Comparison of ENCODE assay signal across 8 cellular contexts in genomic region chr16:67666032-67666537, GRCh38. TPM values are rescaled to one million over a fixed set of nuclear protein-coding genes. Genes with fewer than 3 reads are reported as not detected.
DNase-seq lines count a peak whose midpoint lies in the region; ATAC-seq, FAIRE-seq and TF ChIP-seq lines count a peak whose summit lies in the region.

No MANE protein-coding gene starts in this region.

- H3K27me3 ChIP-seq in brain microvascular endothelial cell (replicated peaks) (no peaks in the 10 kb centered on the region), HepG2 (ENCODE audit: control insufficient read depth in 1 of 2, insufficient read depth in 2 of 2, low read length in 2 of 2) (no peaks in the 10 kb centered on the region; a peak in 1 of 5 replicates), thymus (ENCODE audit: control insufficient read depth, insufficient read depth) (no peaks in the 10 kb centered on the region)

- WGBS in HepG2 (ENCODE audit: low lambda C conversion rate), result 3% methylated on average over 31 of the region's 44 CpGs
- WGBS in thymus, result 3% methylated on average over 44 of the region's 44 CpGs

- H3K4me1 ChIP-seq in HepG2 (ENCODE audit: insufficient read depth, low read length) (peaks cover 38% of the 10 kb centered on the region), thymus (ENCODE audit: control insufficient read depth, insufficient read depth, low read length) (peaks cover 24% of the 10 kb centered on the region)

- TF ChIP-seq POLR2A in HepG2 (IDR thresholded peaks at IDR 0.05; ENCODE audit: insufficient read depth in 1 of 2, low read depth in 2 of 2, low read length in 2 of 2), result 0 out of 4 replicates have a peak, but pooled peaks of 1 of the 2 experiments have one; percentile 21

- FAIRE-seq in HepG2 (lab: Jason Lieb, UNC), result no peak

- H4K20me1 ChIP-seq in HepG2 (ENCODE audit: insufficient read depth, low read length), result no peaks in the 10 kb centered on the region

- CTCF ChIA-PET in HepG2 (lab: Yijun Ruan, JAX; ENCODE audit: low intra/inter-chr PET ratio, low total read pairs), result interaction anchor here (3.0 to 4.2 kb wide), 2 partner anchors 119 to 145 kb away, joined by 20 to 118 read pairs; no protein-coding TSS in a partner anchor

- peak overlapping the region; percentile 98 for H3K4me2 ChIP-seq in HepG2 (ENCODE audit: low read depth, low read length)

- H3K27ac ChIP-seq in brain microvascular endothelial cell, result no peak overlapping the region
- H3K27ac ChIP-seq in HepG2 (ENCODE audit: extremely low read length, insufficient read depth, low read length), result peak overlapping the region; percentile 67
- no peak overlapping the region for H3K27ac ChIP-seq in thymus (ENCODE audit: low read depth)

- H3K79me2 ChIP-seq in HepG2 (ENCODE audit: insufficient read depth, low read length), result no peaks in the 10 kb centered on the region

- TF ChIP-seq CTCF in brain microvascular endothelial cell (IDR thresholded peaks at IDR 0.05; ENCODE audit: low read depth, low read length, missing control alignments) (no peak), HepG2 (CRISPR knock-in tag; IDR thresholded peaks at IDR 0.05) (peak; percentile 44)

- TF ChIP-seq EP300 in HepG2 (IDR thresholded peaks at IDR 0.05; ENCODE audit: low read depth in 2 of 2, low read length in 2 of 2) (no peak), HepG2 (CRISPR knock-in tag; IDR thresholded peaks at IDR 0.05; ENCODE audit: borderline replicate concordance) (no peak)

- H3K9me3 ChIP-seq in HepG2 (ENCODE audit: low read length), result no peaks in the 10 kb centered on the region
- H3K9me3 ChIP-seq in thymus (ENCODE audit: control insufficient read depth), result no peaks in the 10 kb centered on the region

- peak overlapping the region; percentile 76 for H3K9ac ChIP-seq in HepG2 (ENCODE audit: insufficient read depth, low read depth, low read length)

- in situ Hi-C loops in KBM-7 (cut with MboI; ENCODE audit: low pct_unique_long_range_greater_than_20kb, low sequenced_read_pairs), result no loop called here
- in situ Hi-C loops in brain microvascular endothelial cell (cut with HindIII; ENCODE audit: low pct_ligation_motif_present, low sequenced_read_pairs), result no loop called here
- in situ Hi-C loops in HepG2 (cut with HindIII; ENCODE audit: extremely low pct_ligation_motif_present, low pct_unique_long_range_greater_than_20kb), result loop anchor here (5.0 to 10.0 kb wide), 2 partner anchors 141 to 269 kb away; partner anchors contain the start of genes CTRL, PSMB10, RANBP10 and TSNAXIP1

- ATAC-seq in HepG2 (peak; percentile 44), HG02981 (IDR thresholded peaks at IDR 0.05; ENCODE audit: unreplicated experiment) (no peak), HG03196 (IDR thresholded peaks at IDR 0.05; ENCODE audit: unreplicated experiment) (no peak)

- H3K36me3 ChIP-seq in brain microvascular endothelial cell (replicated peaks), result no peaks in the 10 kb centered on the region
- peaks cover 0 to 3% of the 10 kb centered on the region in 2 experiments; a peak in 1 of 5 replicates for H3K36me3 ChIP-seq in HepG2 (replicated peaks in 1 of 2; ENCODE audit: control insufficient read depth in 1 of 2, insufficient read depth in 2 of 2, low read length in 2 of 2)
- peaks cover 15% of the 10 kb centered on the region for H3K36me3 ChIP-seq in thymus (ENCODE audit: control insufficient read depth, insufficient read depth)

- BruUV-seq in HepG2 (replicated peaks; lab: Mats Ljungman, UMichigan), result no TSS peak

- intact Hi-C loops in HepG2 (cut with micrococcal nuclease; ENCODE audit: unreplicated experiment), result no loop called here

- DNase-seq in NCI-H1417 (lab: John Stamatoyannopoulos, UW) (peak in 2 of 3 experiments; percentile 61 to 78), NCI-H1417 treated with DMSO at 0.1 percent for 48 hours (lab: John Stamatoyannopoulos, UW) (no peak), KBM-7 (peak; percentile 38), brain microvascular endothelial cell (no peak), HepG2 (ENCODE audit: low spot score) (peak; percentile 54)

- H3K4me3 ChIP-seq in brain microvascular endothelial cell (ENCODE audit: low read depth, low read length), result peak overlapping the region; percentile 66
- H3K4me3 ChIP-seq in HepG2 (replicated peaks in 1 of 3; ENCODE audit: insufficient read depth in 1 of 3, low read depth in 2 of 3, low read length in 3 of 3), result peak overlapping the region; percentile 77 to 96 (median 88); a peak in 5 of 6 replicates
- peak overlapping the region; percentile 90 for H3K4me3 ChIP-seq in thymus (ENCODE audit: low read length)

- TF ChIP-seq RAD21 in HepG2 (CRISPR knock-in tag; IDR thresholded peaks at IDR 0.05), result no peak

- POLR2A ChIA-PET in HepG2 (lab: Yijun Ruan, JAX), result interaction anchor here (1.4 to 3.8 kb wide), 9 partner anchors 15 to 185 kb away, joined by 4 to 28 read pairs (median 5); partner anchors contain the start of genes ATP6V0D1, CTCF, NUTF2 and RANBP10

- no peak overlapping the region for H2AFZ ChIP-seq in HepG2 (ENCODE audit: low read length)

RNA-seq across cellular contexts. Expression of gene ENKD1, which starts 0.5 kb away (rescaled TPM):
- 20.8 and 21.4 TPM in 2 replicates for total RNA-seq in HepG2 (2016; rRNA removed; fragmentation: Illumina TruSeq; extraction: Trizol)
- 10.8 and 12.4 TPM in 2 replicates for total RNA-seq in HepG2 (2016; cell fraction: cytosol; rRNA removed; fragmentation: Illumina TruSeq; extraction: Trizol; ENCODE audit: low read depth)
- 17.9 and 24.2 TPM in 2 replicates for total RNA-seq in HepG2 (2016; cell fraction: insoluble cytoplasmic fraction; rRNA removed; fragmentation: Illumina TruSeq; extraction: Trizol)
- 17.6 and 19.5 TPM in 2 replicates for total RNA-seq in HepG2 (2016; cell fraction: membrane; rRNA removed; fragmentation: Illumina TruSeq; extraction: Trizol)
- total RNA-seq in HepG2 (2016; cell fraction: nucleus; rRNA removed; fragmentation: Illumina TruSeq; extraction: Trizol), result 13.8 and 15.4 TPM in 2 replicates
- polyA plus RNA-seq in HepG2 (2011; rRNA removed) (10.8 and 12.2 TPM in 2 replicates), thymus (31.3 TPM)
- polyA plus RNA-seq in HepG2 (2011; cell fraction: cytosol; rRNA removed), result 6.0 and 11.2 TPM in 2 replicates
- 29.2 and 37.2 TPM in 2 replicates for polyA plus RNA-seq in HepG2 (2011; cell fraction: nucleus; rRNA removed)
- 9.4 and 12.3 TPM in 2 replicates for polyA plus RNA-seq in HepG2 (2012)
- polyA plus RNA-seq in HepG2 (2016; cell fraction: cytosol; fragmentation: Illumina TruSeq; extraction: Trizol; ENCODE audit: low read depth), result 11.8 and 13.2 TPM in 2 replicates
- polyA plus RNA-seq in HepG2 (2016; cell fraction: insoluble cytoplasmic fraction; fragmentation: Illumina TruSeq; extraction: Trizol; ENCODE audit: low read depth), result 18.0 and 18.5 TPM in 2 replicates
- polyA plus RNA-seq in HepG2 (2016; cell fraction: membrane; fragmentation: Illumina TruSeq; extraction: Trizol; ENCODE audit: low read depth), result 9.5 and 15.3 TPM in 2 replicates
- 33.6 and 35.0 TPM in 2 replicates for polyA plus RNA-seq in HepG2 (2016; cell fraction: nucleus; fragmentation: Illumina TruSeq; extraction: Trizol; ENCODE audit: insufficient read depth, low read depth)
- 6.6 and 7.1 TPM in 2 replicates for polyA minus RNA-seq in HepG2 (2011; rRNA and poly(A)+ RNA removed; ENCODE audit: low replicate concordance)
- 4.5 and 7.8 TPM in 2 replicates for polyA minus RNA-seq in HepG2 (2011; cell fraction: cytosol; rRNA and poly(A)+ RNA removed)
- 3.6 and 3.9 TPM in 2 replicates for polyA minus RNA-seq in HepG2 (2011; cell fraction: nucleus; rRNA and poly(A)+ RNA removed)

RNA-seq across cellular contexts. Expression of gene C16orf86, which starts 0.5 kb away (rescaled TPM):
- total RNA-seq in HepG2 (2016; rRNA removed; fragmentation: Illumina TruSeq; extraction: Trizol), result 1.7 and 3.1 TPM in 2 replicates
- 1.9 and 2.8 TPM in 2 replicates for total RNA-seq in HepG2 (2016; cell fraction: cytosol; rRNA removed; fragmentation: Illumina TruSeq; extraction: Trizol; ENCODE audit: low read depth)
- total RNA-seq in HepG2 (2016; cell fraction: insoluble cytoplasmic fraction; rRNA removed; fragmentation: Illumina TruSeq; extraction: Trizol), result 2.1 and 4.2 TPM in 2 replicates
- 2.2 and 3.5 TPM in 2 replicates for total RNA-seq in HepG2 (2016; cell fraction: membrane; rRNA removed; fragmentation: Illumina TruSeq; extraction: Trizol)
- 1.9 and 4.3 TPM in 2 replicates for total RNA-seq in HepG2 (2016; cell fraction: nucleus; rRNA removed; fragmentation: Illumina TruSeq; extraction: Trizol)
- polyA plus RNA-seq in HepG2 (2011; rRNA removed), result 1.5 and 2.0 TPM in 2 replicates
- polyA plus RNA-seq in HepG2 (2011; cell fraction: cytosol; rRNA removed), result 1.8 and 2.8 TPM in 2 replicates
- 7.9 and 8.0 TPM in 2 replicates for polyA plus RNA-seq in HepG2 (2011; cell fraction: nucleus; rRNA removed)
- polyA plus RNA-seq in HepG2 (2012), result 1.3 and 1.7 TPM in 2 replicates
- polyA plus RNA-seq in HepG2 (2016; cell fraction: cytosol; fragmentation: Illumina TruSeq; extraction: Trizol; ENCODE audit: low read depth), result 1.6 and 2.1 TPM in 2 replicates
- 2.2 and 3.1 TPM in 2 replicates for polyA plus RNA-seq in HepG2 (2016; cell fraction: insoluble cytoplasmic fraction; fragmentation: Illumina TruSeq; extraction: Trizol; ENCODE audit: low read depth)
- polyA plus RNA-seq in HepG2 (2016; cell fraction: membrane; fragmentation: Illumina TruSeq; extraction: Trizol; ENCODE audit: low read depth), result 2.3 and 2.5 TPM in 2 replicates
- 5.2 and 6.4 TPM in 2 replicates for polyA plus RNA-seq in HepG2 (2016; cell fraction: nucleus; fragmentation: Illumina TruSeq; extraction: Trizol; ENCODE audit: insufficient read depth, low read depth)
- polyA minus RNA-seq in HepG2 (2011; rRNA and poly(A)+ RNA removed; ENCODE audit: low replicate concordance), result 0.12 and 1.3 TPM in 2 replicates
- polyA minus RNA-seq in HepG2 (2011; cell fraction: cytosol; rRNA and poly(A)+ RNA removed), result 0.53 and 0.79 TPM in 2 replicates
- polyA minus RNA-seq in HepG2 (2011; cell fraction: nucleus; rRNA and poly(A)+ RNA removed), result 0.62 and 0.64 TPM in 2 replicates
- 9.4 TPM for polyA plus RNA-seq in thymus

RNA-seq across cellular contexts. Expression of gene PARD6A, which starts 5.3 kb away (rescaled TPM):
- 3.0 and 4.3 TPM in 2 replicates for total RNA-seq in HepG2 (2016; rRNA removed; fragmentation: Illumina TruSeq; extraction: Trizol)
- total RNA-seq in HepG2 (2016; cell fraction: cytosol; rRNA removed; fragmentation: Illumina TruSeq; extraction: Trizol; ENCODE audit: low read depth), result 22.8 and 24.1 TPM in 2 replicates
- total RNA-seq in HepG2 (2016; cell fraction: insoluble cytoplasmic fraction; rRNA removed; fragmentation: Illumina TruSeq; extraction: Trizol), result 2.5 and 4.0 TPM in 2 replicates
- total RNA-seq in HepG2 (2016; cell fraction: membrane; rRNA removed; fragmentation: Illumina TruSeq; extraction: Trizol), result 18.3 and 19.1 TPM in 2 replicates
- 1.6 and 2.2 TPM in 2 replicates for total RNA-seq in HepG2 (2016; cell fraction: nucleus; rRNA removed; fragmentation: Illumina TruSeq; extraction: Trizol)
- 3.5 and 3.6 TPM in 2 replicates for polyA plus RNA-seq in HepG2 (2011; rRNA removed)
- polyA plus RNA-seq in HepG2 (2011; cell fraction: cytosol; rRNA removed), result 4.3 and 6.9 TPM in 2 replicates
- 2.8 and 3.0 TPM in 2 replicates for polyA plus RNA-seq in HepG2 (2011; cell fraction: nucleus; rRNA removed)
- 1.3 and 2.2 TPM in 2 replicates for polyA plus RNA-seq in HepG2 (2012)
- polyA plus RNA-seq in HepG2 (2016; cell fraction: cytosol; fragmentation: Illumina TruSeq; extraction: Trizol; ENCODE audit: low read depth), result 26.8 and 27.5 TPM in 2 replicates
- 2.2 and 3.0 TPM in 2 replicates for polyA plus RNA-seq in HepG2 (2016; cell fraction: insoluble cytoplasmic fraction; fragmentation: Illumina TruSeq; extraction: Trizol; ENCODE audit: low read depth)
- 17.4 and 17.7 TPM in 2 replicates for polyA plus RNA-seq in HepG2 (2016; cell fraction: membrane; fragmentation: Illumina TruSeq; extraction: Trizol; ENCODE audit: low read depth)
- polyA plus RNA-seq in HepG2 (2016; cell fraction: nucleus; fragmentation: Illumina TruSeq; extraction: Trizol; ENCODE audit: insufficient read depth, low read depth), result 1.5 and 2.9 TPM in 2 replicates
- 2.8 and 3.8 TPM in 2 replicates for polyA minus RNA-seq in HepG2 (2011; rRNA and poly(A)+ RNA removed; ENCODE audit: low replicate concordance)
- polyA minus RNA-seq in HepG2 (2011; cell fraction: cytosol; rRNA and poly(A)+ RNA removed), result 0.79 and 2.1 TPM in 2 replicates
- polyA minus RNA-seq in HepG2 (2011; cell fraction: nucleus; rRNA and poly(A)+ RNA removed), result 0.50 and 0.77 TPM in 2 replicates
- polyA plus RNA-seq in thymus, result 5.9 TPM

RNA-seq across cellular contexts. Expression of gene ACD, which starts 6.0 kb away (rescaled TPM):
- total RNA-seq in HepG2 (2016; rRNA removed; fragmentation: Illumina TruSeq; extraction: Trizol), result 26.1 and 32.6 TPM in 2 replicates
- 11.9 and 12.4 TPM in 2 replicates for total RNA-seq in HepG2 (2016; cell fraction: cytosol; rRNA removed; fragmentation: Illumina TruSeq; extraction: Trizol; ENCODE audit: low read depth)
- 22.4 and 31.8 TPM in 2 replicates for total RNA-seq in HepG2 (2016; cell fraction: insoluble cytoplasmic fraction; rRNA removed; fragmentation: Illumina TruSeq; extraction: Trizol)
- total RNA-seq in HepG2 (2016; cell fraction: membrane; rRNA removed; fragmentation: Illumina TruSeq; extraction: Trizol), result 20.9 and 24.1 TPM in 2 replicates
- 18.3 and 24.0 TPM in 2 replicates for total RNA-seq in HepG2 (2016; cell fraction: nucleus; rRNA removed; fragmentation: Illumina TruSeq; extraction: Trizol)
- polyA plus RNA-seq in HepG2 (2011; rRNA removed), result 37.1 and 38.3 TPM in 2 replicates
- 15.3 and 28.8 TPM in 2 replicates for polyA plus RNA-seq in HepG2 (2011; cell fraction: cytosol; rRNA removed)
- polyA plus RNA-seq in HepG2 (2011; cell fraction: nucleus; rRNA removed), result 82.8 and 84.5 TPM in 2 replicates
- polyA plus RNA-seq in HepG2 (2012), result 28.9 and 29.0 TPM in 2 replicates
- polyA plus RNA-seq in HepG2 (2016; cell fraction: cytosol; fragmentation: Illumina TruSeq; extraction: Trizol; ENCODE audit: low read depth), result 18.7 and 21.0 TPM in 2 replicates
- 30.7 and 42.2 TPM in 2 replicates for polyA plus RNA-seq in HepG2 (2016; cell fraction: insoluble cytoplasmic fraction; fragmentation: Illumina TruSeq; extraction: Trizol; ENCODE audit: low read depth)
- 29.3 and 29.6 TPM in 2 replicates for polyA plus RNA-seq in HepG2 (2016; cell fraction: membrane; fragmentation: Illumina TruSeq; extraction: Trizol; ENCODE audit: low read depth)
- 42.9 and 46.5 TPM in 2 replicates for polyA plus RNA-seq in HepG2 (2016; cell fraction: nucleus; fragmentation: Illumina TruSeq; extraction: Trizol; ENCODE audit: insufficient read depth, low read depth)
- polyA minus RNA-seq in HepG2 (2011; rRNA and poly(A)+ RNA removed; ENCODE audit: low replicate concordance), result 39.4 and 41.0 TPM in 2 replicates
- 18.9 and 21.7 TPM in 2 replicates for polyA minus RNA-seq in HepG2 (2011; cell fraction: cytosol; rRNA and poly(A)+ RNA removed)
- 18.6 and 22.8 TPM in 2 replicates for polyA minus RNA-seq in HepG2 (2011; cell fraction: nucleus; rRNA and poly(A)+ RNA removed)
- 23.4 TPM for polyA plus RNA-seq in thymus

RNA-seq across cellular contexts. Expression of gene CARMIL2, which starts 21.1 kb away (rescaled TPM):
- total RNA-seq in HepG2 (2016; rRNA removed; fragmentation: Illumina TruSeq; extraction: Trizol), result 0.91 and 1.3 TPM in 2 replicates
- total RNA-seq in HepG2 (2016; cell fraction: cytosol; rRNA removed; fragmentation: Illumina TruSeq; extraction: Trizol; ENCODE audit: low read depth), result 0.35 TPM in 1 of 2 replicates, not detected in the other
- 0.70 and 1.1 TPM in 2 replicates for total RNA-seq in HepG2 (2016; cell fraction: insoluble cytoplasmic fraction; rRNA removed; fragmentation: Illumina TruSeq; extraction: Trizol)
- total RNA-seq in HepG2 (2016; cell fraction: membrane; rRNA removed; fragmentation: Illumina TruSeq; extraction: Trizol), result 0.53 and 0.79 TPM in 2 replicates
- 1.4 and 1.8 TPM in 2 replicates for total RNA-seq in HepG2 (2016; cell fraction: nucleus; rRNA removed; fragmentation: Illumina TruSeq; extraction: Trizol)
- polyA plus RNA-seq in HepG2 (2011; rRNA removed), result 2.7 and 3.9 TPM in 2 replicates
- 1.2 and 1.7 TPM in 2 replicates for polyA plus RNA-seq in HepG2 (2011; cell fraction: cytosol; rRNA removed)
- 44.9 and 54.0 TPM in 2 replicates for polyA plus RNA-seq in HepG2 (2011; cell fraction: nucleus; rRNA removed)
- polyA plus RNA-seq in HepG2 (2012), result 3.5 and 5.1 TPM in 2 replicates
- 0.63 and 0.69 TPM in 2 replicates for polyA plus RNA-seq in HepG2 (2016; cell fraction: cytosol; fragmentation: Illumina TruSeq; extraction: Trizol; ENCODE audit: low read depth)
- 0.79 and 1.0 TPM in 2 replicates for polyA plus RNA-seq in HepG2 (2016; cell fraction: insoluble cytoplasmic fraction; fragmentation: Illumina TruSeq; extraction: Trizol; ENCODE audit: low read depth)
- polyA plus RNA-seq in HepG2 (2016; cell fraction: membrane; fragmentation: Illumina TruSeq; extraction: Trizol; ENCODE audit: low read depth), result 0.58 and 0.64 TPM in 2 replicates
- 6.0 and 8.0 TPM in 2 replicates for polyA plus RNA-seq in HepG2 (2016; cell fraction: nucleus; fragmentation: Illumina TruSeq; extraction: Trizol; ENCODE audit: insufficient read depth, low read depth)
- polyA minus RNA-seq in HepG2 (2011; rRNA and poly(A)+ RNA removed; ENCODE audit: low replicate concordance), result 0.23 and 5.9 TPM in 2 replicates
- polyA minus RNA-seq in HepG2 (2011; cell fraction: cytosol; rRNA and poly(A)+ RNA removed), result 1.2 and 3.3 TPM in 2 replicates
- polyA minus RNA-seq in HepG2 (2011; cell fraction: nucleus; rRNA and poly(A)+ RNA removed), result 8.9 and 9.2 TPM in 2 replicates
- 85.6 TPM for polyA plus RNA-seq in thymus

Comparison
In these comparisons a context has a peak if more than half of its experiments do, and no peak if none do; other contexts are left out.
1. DNase-seq: peak in NCI-H1417 (2 of 3), KBM-7 (single experiment) and HepG2 (single experiment); none in NCI-H1417 treated with DMSO at 0.1 percent for 48 hours (single experiment) and brain microvascular endothelial cell (single experiment).
2. Peak in every context shown above with its lines, with median percentiles within 50 percentile points of each other: H3K4me3 ChIP-seq.